Comparison of ENCODE assay signal across 9 cellular contexts in the genomic region with DNA sequence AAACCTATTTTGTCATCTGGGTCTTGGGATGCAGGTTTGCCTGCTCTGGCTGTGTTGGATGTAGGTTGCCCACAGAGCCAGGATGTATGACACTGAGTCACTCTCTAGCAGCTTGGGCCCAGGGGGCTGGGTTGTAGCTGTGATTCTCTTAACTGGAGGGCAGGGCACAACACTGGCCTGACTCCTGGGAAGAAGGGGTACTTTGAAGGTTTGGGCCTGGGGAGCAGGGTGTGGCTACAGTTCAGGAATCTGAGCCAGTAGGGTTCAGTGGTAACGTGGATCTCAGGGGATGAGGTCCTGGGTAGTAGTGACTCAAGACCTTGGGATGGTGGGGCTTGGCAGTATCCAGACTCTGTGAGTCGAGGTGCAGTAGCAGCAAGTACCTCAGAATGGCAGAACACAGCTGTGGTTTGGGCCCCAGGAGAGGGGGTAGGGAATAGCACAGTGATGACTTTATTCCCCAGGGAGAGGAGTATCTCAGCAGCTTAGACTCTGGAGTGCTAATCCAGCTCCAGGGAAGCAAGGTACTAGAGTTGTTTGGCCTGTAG. TPM values are rescaled to one million over a fixed set of nuclear protein-coding genes. Genes with fewer than 3 reads are reported as not detected.
DNase-seq lines count a peak whose midpoint lies in the region; ATAC-seq, FAIRE-seq and TF ChIP-seq lines count a peak whose summit lies in the region.
"Had no signal": no experiment of that assay in that cellular context is flagged by ENCODE, and none has a peak within 500 bp of the region (broad histone marks: within the 10 kb centered on the region; RNA-seq: fewer than 3 reads in every experiment).

No MANE protein-coding gene starts in this region.

- ATAC-seq in natural killer cell = peak; percentile 33 to 53 (median 35)
- no peak for ATAC-seq in left lobe of liver

- no peaks in the 10 kb centered on the region for H3K27me3 Mint-ChIP-seq in chondrocyte (ENCODE audit: low read depth)
- H3K27me3 Mint-ChIP-seq in natural killer cell (ENCODE audit: low read depth in 2 of 2) = no peaks in the 10 kb centered on the region

- intact Hi-C loops in natural killer cell (cut with micrococcal nuclease) = no loop called here

- no peak for TF ChIP-seq CTCF in chondrocyte (IDR thresholded peaks at IDR 0.05)
- TF ChIP-seq CTCF in natural killer cell (IDR thresholded peaks at IDR 0.05) = no peak

- peaks cover 12% of the 10 kb centered on the region for H3K36me3 Mint-ChIP-seq in chondrocyte (ENCODE audit: low read depth)
- H3K36me3 Mint-ChIP-seq in natural killer cell = peaks cover 35% of the 10 kb centered on the region

- peaks cover 33% of the 10 kb centered on the region for H3K9me3 Mint-ChIP-seq in chondrocyte (ENCODE audit: low read depth)
- peaks cover 6 to 15% of the 10 kb centered on the region in 2 donors for H3K9me3 Mint-ChIP-seq in natural killer cell

- H3K4me3 Mint-ChIP-seq in chondrocyte (ENCODE audit: unreplicated experiment) = no peak overlapping the region
- H3K4me3 Mint-ChIP-seq in natural killer cell = no peak overlapping the region

- peak overlapping the region; percentile 89 for H3K27ac Mint-ChIP-seq in chondrocyte (ENCODE audit: unreplicated experiment)
- H3K27ac Mint-ChIP-seq in natural killer cell = peak overlapping the region in 1 of 2 donors; percentile 66

- H3K4me1 Mint-ChIP-seq in chondrocyte (ENCODE audit: low read depth) = peaks cover 32% of the 10 kb centered on the region
- peaks cover 61 to 63% of the 10 kb centered on the region in 2 donors for H3K4me1 Mint-ChIP-seq in natural killer cell

- no peak for FAIRE-seq in GM19239 (lab: Jason Lieb, UNC)

- DNase-seq in D341Med (ENCODE audit: low spot score) (peak; percentile 80), LHCN-M2 (ENCODE audit: low read depth) (peak; percentile 98), chondrocyte (ENCODE audit: low spot score) (no peak), natural killer cell (no peak), GM19239 (ENCODE audit: insufficient read length, low spot score) (no peak), middle frontal gyrus (ENCODE audit: extremely low spot score, low spot score) (no peak), left lobe of liver (ENCODE audit: low spot score) (no peak), COLO668 (lab: John Stamatoyannopoulos, UW; ENCODE audit: unreplicated experiment) (no peak)
- DNase-seq: MV-4-11 had no signal

RNA-seq across cellular contexts. Expression of a gene that starts 25.7 kb away (rescaled TPM):
- total RNA-seq in LHCN-M2 (2014; rRNA removed) (10.8 and 15.2 TPM in 2 replicates), chondrocyte (31.3 to 40.2 TPM (median 36.1 TPM) in 3 replicates), natural killer cell (10 to 100 TPM; 52.7 to 65.1 (median 61.6) TPM), left lobe of liver (15.8 TPM)
- 8.6 TPM for polyA plus RNA-seq in LHCN-M2 (2012)

Comparison
In these comparisons a context has a peak if more than half of its experiments do, and no peak if none do; other contexts are left out.
1. DNase-seq: peak in D341Med (single experiment) and LHCN-M2 (single experiment); none in chondrocyte (single experiment), natural killer cell (single experiment), GM19239 (single experiment), middle frontal gyrus (single experiment), left lobe of liver (single experiment) and COLO668 (single experiment).